23 cellular contexts compared by ENCODE assay signal in genomic region chr9:96320749-96321280, GRCh38. TPM values are rescaled to one million over a fixed set of nuclear protein-coding genes. Genes with fewer than 3 reads are reported as not detected.
"Had no signal": no experiment of that assay in that cellular context is flagged by ENCODE, and none has a peak within 500 bp of the region (broad histone marks: within the 10 kb centered on the region; RNA-seq: fewer than 3 reads in every experiment).

No MANE protein-coding gene starts in this region.

- DNase-seq: activated CD4-positive, alpha-beta memory T cell treated with anti-CD3 and anti-CD28 coated beads for 36 hours; activated CD4-positive, alpha-beta T cell treated with anti-CD3 and anti-CD28 coated beads for 48 hours; activated naive CD4-positive, alpha-beta T cell treated with anti-CD3 and anti-CD28 coated beads for 36 hours; activated naive CD8-positive, alpha-beta T cell treated with anti-CD3 and anti-CD28 coated beads, Interleukin-2, amount 10 ng/mL, durations not matched to agents 7 days and 5 days; activated T-cell treated with anti-CD3 and anti-CD28 coated beads, Interleukin-2, amount 50 U/mL, for 48 hours; amniotic stem cell; colonic mucosa; dorsolateral prefrontal cortex; effector memory CD8-positive, alpha-beta T cell; esophagus squamous epithelium; gastrocnemius medialis; hippocampal formation; left ventricle myocardium superior; nephron progenitor cell; nucleus accumbens; stimulated activated CD4-positive, alpha-beta T cell treated with anti-CD3 and anti-CD28 coated beads, Interleukin-1b, Interleukin-23, amount 100 ng/mL, for 48 hours; T1000 had no signal

- H3K27ac ChIP-seq: colonic mucosa, esophagus squamous epithelium, gastrocnemius medialis, parathyroid adenoma, tibial nerve had no signal

- H3K27ac Mint-ChIP-seq: activated CD4-positive, alpha-beta memory T cell treated with anti-CD3 and anti-CD28 coated beads for 36 hours; activated naive CD4-positive, alpha-beta T cell treated with anti-CD3 and anti-CD28 coated beads for 36 hours; activated naive CD8-positive, alpha-beta T cell treated with anti-CD3 and anti-CD28 coated beads, Interleukin-2, amount 10 ng/mL, durations not matched to agents 7 days and 5 days; effector memory CD8-positive, alpha-beta T cell; nephron progenitor cell; stimulated activated naive CD8-positive, alpha-beta T cell treated with anti-CD3 and anti-CD28 coated beads, Interleukin-15, Interleukin-2, amounts not matched to agents 100 ng/mL and 50 ng/mL, for 24 hours had no signal

- H3K4me3 ChIP-seq: colonic mucosa, dorsolateral prefrontal cortex, esophagus squamous epithelium, gastrocnemius medialis, tibial nerve had no signal

- H3K9me3 ChIP-seq: colonic mucosa, esophagus squamous epithelium, gastrocnemius medialis, tibial nerve had no signal

- H3K4me3 Mint-ChIP-seq: activated CD4-positive, alpha-beta memory T cell treated with anti-CD3 and anti-CD28 coated beads for 36 hours; activated naive CD4-positive, alpha-beta T cell treated with anti-CD3 and anti-CD28 coated beads for 36 hours; activated naive CD8-positive, alpha-beta T cell treated with anti-CD3 and anti-CD28 coated beads, Interleukin-2, amount 10 ng/mL, durations not matched to agents 7 days and 5 days; effector memory CD8-positive, alpha-beta T cell; nephron progenitor cell; stimulated activated naive CD8-positive, alpha-beta T cell treated with anti-CD3 and anti-CD28 coated beads, Interleukin-15, Interleukin-2, amounts not matched to agents 100 ng/mL and 50 ng/mL, for 24 hours had no signal

- H3K79me2 ChIP-seq: parathyroid adenoma had no signal

- H3K36me3 ChIP-seq: colonic mucosa, gastrocnemius medialis had no signal

- H2AFZ ChIP-seq: parathyroid adenoma had no signal

- H3K4me1 ChIP-seq: colonic mucosa, gastrocnemius medialis, parathyroid adenoma had no signal

- H3K27me3 ChIP-seq: colonic mucosa, dorsolateral prefrontal cortex, esophagus squamous epithelium, gastrocnemius medialis, tibial nerve had no signal

- ATAC-seq: effector memory CD8-positive, alpha-beta T cell; gastrocnemius medialis; left ventricle myocardium superior; right cardiac atrium had no signal

- H3K36me3 Mint-ChIP-seq: activated CD4-positive, alpha-beta memory T cell treated with anti-CD3 and anti-CD28 coated beads for 36 hours; activated naive CD8-positive, alpha-beta T cell treated with anti-CD3 and anti-CD28 coated beads, Interleukin-2, amount 10 ng/mL, durations not matched to agents 7 days and 5 days had no signal

- H3K27me3 Mint-ChIP-seq: activated CD4-positive, alpha-beta memory T cell treated with anti-CD3 and anti-CD28 coated beads for 36 hours; effector memory CD8-positive, alpha-beta T cell had no signal

- H3K9ac ChIP-seq: parathyroid adenoma had no signal

- H3K9me3 Mint-ChIP-seq: activated CD4-positive, alpha-beta memory T cell treated with anti-CD3 and anti-CD28 coated beads for 36 hours; activated naive CD4-positive, alpha-beta T cell treated with anti-CD3 and anti-CD28 coated beads for 36 hours; activated naive CD8-positive, alpha-beta T cell treated with anti-CD3 and anti-CD28 coated beads, Interleukin-2, amount 10 ng/mL, durations not matched to agents 7 days and 5 days; effector memory CD8-positive, alpha-beta T cell; nephron progenitor cell; stimulated activated naive CD8-positive, alpha-beta T cell treated with anti-CD3 and anti-CD28 coated beads, Interleukin-15, Interleukin-2, amounts not matched to agents 100 ng/mL and 50 ng/mL, for 24 hours had no signal

- H3K4me1 Mint-ChIP-seq: activated naive CD8-positive, alpha-beta T cell treated with anti-CD3 and anti-CD28 coated beads, Interleukin-2, amount 10 ng/mL, durations not matched to agents 7 days and 5 days had no signal

RNA-seq across cellular contexts. Expression of gene HSD17B3, which starts 18.8 kb away (rescaled TPM):
- total RNA-seq: activated CD4-positive, alpha-beta memory T cell treated with anti-CD3 and anti-CD28 coated beads for 36 hours; activated naive CD4-positive, alpha-beta T cell treated with anti-CD3 and anti-CD28 coated beads for 36 hours; colonic mucosa; gastrocnemius medialis; pulmonary artery endothelial cell; urinary bladder had no signal
